In the genomic region with DNA sequence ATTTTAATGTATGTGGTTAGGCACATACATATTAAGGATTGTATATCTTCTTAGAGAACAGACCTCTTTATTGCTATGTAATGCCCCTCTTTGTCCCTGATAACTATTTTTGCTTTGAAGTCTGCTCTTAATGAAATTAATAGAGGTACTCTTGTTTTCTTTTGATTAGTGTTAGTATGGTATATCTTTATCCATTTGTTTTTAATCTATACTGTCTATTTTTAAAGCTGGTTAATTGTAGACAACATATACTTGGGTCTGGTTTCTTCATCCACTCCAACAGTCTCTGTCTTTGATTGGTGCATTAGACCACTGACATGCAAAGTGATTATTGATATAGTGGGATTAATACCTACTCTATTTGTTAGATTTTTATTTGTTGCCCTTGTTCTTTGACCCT, we compare ENCODE assay signal across 28 cellular contexts.
"Had no signal": no experiment of that assay in that cellular context is flagged by ENCODE, and none has a peak within 500 bp of the region (broad histone marks: within the 10 kb centered on the region; RNA-seq: fewer than 3 reads in every experiment).

No MANE protein-coding gene starts in this region.

- H3K9me3 Mint-ChIP-seq: natural killer cell treated with Interleukin-12 subunit alpha and Interleukin-12 subunit beta and Interleukin-15 and Interleukin-18, amount 100 ng/mL, for 72 hours had no signal

- H3K79me2 ChIP-seq: parathyroid adenoma had no signal

- H3K4me3 Mint-ChIP-seq: naive thymus-derived CD8-positive, alpha-beta T cell; natural killer cell treated with Interleukin-12 subunit alpha and Interleukin-12 subunit beta and Interleukin-15 and Interleukin-18, amount 100 ng/mL, for 72 hours; nephron progenitor cell; neural progenitor cell; stimulated activated effector memory CD8-positive, alpha-beta T cell treated with anti-CD3 and anti-CD28 coated beads, Interleukin-12 subunit alpha, Interleukin-12 subunit beta, amount 100 ng/mL, for 72 hours; stimulated activated naive B cell treated with anti-CD40 and anti-IgM and Interleukin-4, amounts not matched to agents 10 μg/mL and 1 μg/mL and 100 μg/mL, for 72 hours; stimulated activated naive CD8-positive, alpha-beta T cell treated with anti-CD3 and anti-CD28 coated beads, Interleukin-15, Interleukin-2, amounts not matched to agents 100 ng/mL and 50 ng/mL, for 24 hours had no signal

- H3K4me2 ChIP-seq: neural progenitor cell had no signal

- H3K27ac ChIP-seq: neural progenitor cell, ovary, parathyroid adenoma, psoas muscle, right lobe of liver, sigmoid colon, stomach, thoracic aorta, thyroid gland, tibial nerve, upper lobe of left lung, vagina had no signal

- H3K9me3 ChIP-seq: ovary, psoas muscle, right lobe of liver, sigmoid colon, stomach, thoracic aorta, thyroid gland, upper lobe of left lung, vagina had no signal

- H3K36me3 Mint-ChIP-seq: stimulated activated effector memory CD8-positive, alpha-beta T cell treated with anti-CD3 and anti-CD28 coated beads, Interleukin-12 subunit alpha, Interleukin-12 subunit beta, amount 100 ng/mL, for 72 hours had no signal

- H3K9ac ChIP-seq: neural progenitor cell, parathyroid adenoma had no signal

- H3K27me3 Mint-ChIP-seq: natural killer cell treated with Interleukin-12 subunit alpha and Interleukin-12 subunit beta and Interleukin-15 and Interleukin-18, amount 100 ng/mL, for 72 hours; progenitor cell of endocrine pancreas; stimulated activated naive B cell treated with anti-CD40 and anti-IgM and Interleukin-4, amounts not matched to agents 10 μg/mL and 1 μg/mL and 100 μg/mL, for 72 hours; stimulated activated naive CD8-positive, alpha-beta T cell treated with anti-CD3 and anti-CD28 coated beads, Interleukin-15, Interleukin-2, amounts not matched to agents 100 ng/mL and 50 ng/mL, for 24 hours had no signal

- H3K27ac Mint-ChIP-seq: natural killer cell treated with Interleukin-12 subunit alpha and Interleukin-12 subunit beta and Interleukin-15 and Interleukin-18, amount 100 ng/mL, for 72 hours; nephron progenitor cell; neural progenitor cell; progenitor cell of endocrine pancreas; stimulated activated effector memory CD8-positive, alpha-beta T cell treated with anti-CD3 and anti-CD28 coated beads, Interleukin-12 subunit alpha, Interleukin-12 subunit beta, amount 100 ng/mL, for 72 hours; stimulated activated naive B cell treated with anti-CD40 and anti-IgM and Interleukin-4, amounts not matched to agents 10 μg/mL and 1 μg/mL and 100 μg/mL, for 72 hours; stimulated activated naive CD8-positive, alpha-beta T cell treated with anti-CD3 and anti-CD28 coated beads, Interleukin-15, Interleukin-2, amounts not matched to agents 100 ng/mL and 50 ng/mL, for 24 hours had no signal

- DNase-seq: naive thymus-derived CD8-positive, alpha-beta T cell; nephron progenitor cell; occipital lobe; ovary; psoas muscle; right cardiac atrium; right lobe of liver; sigmoid colon; small intestine; stimulated activated CD4-positive, alpha-beta T cell treated with anti-CD3 and anti-CD28 coated beads, Interleukin-15, amount 100 ng/mL, for 24 hours; stimulated activated CD4-positive, alpha-beta T cell treated with anti-CD3 and anti-CD28 coated beads, Interleukin-2, amount 100 ng/mL, for 24 hours; stimulated activated CD4-positive, alpha-beta T cell treated with anti-CD3 and anti-CD28 coated beads, Interleukin-2, amount 100 ng/mL, for 48 hours; stimulated activated CD4-positive, alpha-beta T cell treated with anti-CD3 and anti-CD28 coated beads, Interleukin-4, amount 100 ng/mL, for 24 hours; stimulated activated naive B cell treated with anti-CD40 and anti-IgM and Interleukin-4, amounts not matched to agents 10 μg/mL and 1 μg/mL and 100 μg/mL, for 72 hours; stimulated activated naive CD4-positive, alpha-beta T cell treated with Interleukin-2 at 50 U/mL for 16 hours; stomach; thyroid gland; trophoblast cell had no signal

- H3K4me1 ChIP-seq: neural progenitor cell, parathyroid adenoma, psoas muscle, sigmoid colon, thyroid gland, upper lobe of left lung, vagina had no signal

- H3K27me3 ChIP-seq: neural progenitor cell, ovary, right lobe of liver, sigmoid colon, stomach, thyroid gland, tibial nerve, upper lobe of left lung, vagina had no signal

- H2AFZ ChIP-seq: neural progenitor cell, parathyroid adenoma had no signal
